Comparison of ENCODE assay signal across 9 cellular contexts in genomic region chr18:56112013-56112749, GRCh38.
DNase-seq lines count a peak whose midpoint lies in the region; ATAC-seq and TF ChIP-seq lines count a peak whose summit lies in the region.
"Had no signal": no experiment of that assay in that cellular context is flagged by ENCODE, and none has a peak within 500 bp of the region (broad histone marks: within the 10 kb centered on the region; RNA-seq: fewer than 3 reads in every experiment).

No MANE protein-coding gene starts in this region.

- no peak overlapping the region for H3K4me3 ChIP-seq in RWPE2 (ENCODE audit: severe bottlenecking)

- no peaks in the 10 kb centered on the region for H3K4me1 ChIP-seq in RWPE2 (ENCODE audit: insufficient read depth, poor library complexity, severe bottlenecking)

- ATAC-seq in GM18870 (IDR thresholded peaks at IDR 0.05; ENCODE audit: unreplicated experiment) (peak; percentile 99), HG02870 (IDR thresholded peaks at IDR 0.05; ENCODE audit: unreplicated experiment) (peak; percentile 98), RWPE2 (ENCODE audit: low read depth) (peak; percentile 62; the same call in 2 of the 3 replicates)

- no peaks in the 10 kb centered on the region for H3K9me3 ChIP-seq in RWPE2 (ENCODE audit: severe bottlenecking)

- H3K27me3 ChIP-seq in RWPE2 (ENCODE audit: insufficient read depth, poor library complexity, severe bottlenecking): no peaks in the 10 kb centered on the region

- TF ChIP-seq CTCF in RWPE2 (IDR thresholded peaks at IDR 0.05; ENCODE audit: poor library complexity, severe bottlenecking): no peak

- no peak overlapping the region for H3K27ac ChIP-seq in RWPE2 (ENCODE audit: poor library complexity, severe bottlenecking)

- H3K36me3 ChIP-seq in RWPE2 (ENCODE audit: low read depth): no peaks in the 10 kb centered on the region

- DNase-seq in A172 (ENCODE audit: low spot score) (peak; percentile 2), RWPE2 (ENCODE audit: low spot score) (no peak), NCI-H526 (lab: John Stamatoyannopoulos, UW) (no peak), 8988T (no peak), GOT3 (lab: John Stamatoyannopoulos, UW) (no peak), H4 (ENCODE audit: low spot score) (no peak)
- DNase-seq: NCI-H1436 treated with DMSO at 0.1 percent for 48 hours had no signal
